ENCODE assay signal across 8 cellular contexts in the genomic region with DNA sequence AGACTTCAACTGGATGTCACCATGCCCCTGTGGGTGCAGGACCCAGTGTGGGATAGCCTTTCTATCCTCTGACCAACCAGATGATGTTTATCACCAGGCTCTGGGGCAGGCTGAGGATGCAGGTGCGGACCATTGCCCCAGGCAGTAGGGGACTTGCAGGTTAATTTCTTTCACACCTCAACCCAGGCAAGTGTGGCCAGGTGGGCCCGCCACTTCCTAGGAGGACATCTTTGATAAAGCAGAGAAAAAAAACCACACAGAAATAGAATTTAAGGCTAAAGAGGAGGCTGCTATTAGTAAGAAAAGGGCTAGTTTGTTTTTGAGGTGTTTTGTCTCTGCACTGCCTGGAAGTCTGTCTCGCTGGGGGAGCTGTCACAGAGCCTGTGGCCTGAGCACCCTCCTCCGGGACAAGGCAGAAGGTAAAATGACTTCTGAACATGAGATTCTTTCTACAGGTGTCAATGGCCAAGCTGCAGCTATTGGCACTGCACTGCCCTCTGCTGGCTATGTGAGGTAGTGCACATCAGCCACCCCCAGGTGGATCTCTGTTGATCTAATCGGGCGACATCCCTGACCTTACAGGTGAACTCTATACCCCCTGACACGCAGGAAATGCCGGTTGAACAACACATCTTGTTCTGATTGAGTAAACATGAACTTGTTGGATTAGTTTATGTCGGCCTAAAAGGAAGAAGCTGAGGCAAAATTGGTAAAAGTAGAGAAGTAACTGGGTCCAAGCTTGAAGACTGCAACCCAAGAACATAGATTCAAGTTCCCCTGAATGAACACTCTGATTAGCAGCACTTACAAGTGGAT. TPM values are rescaled to one million over a fixed set of nuclear protein-coding genes. Genes with fewer than 3 reads are reported as not detected.
A peak's percentile ranks its signal among the peaks of the same experiment; 100 is the strongest.
DNase-seq lines count a peak whose midpoint lies in the region; ATAC-seq lines count a peak whose summit lies in the region.

No MANE protein-coding gene starts in this region.

- no peak overlapping the region for H3K4me3 Mint-ChIP-seq in activated CD4-positive, alpha-beta T cell treated with anti-CD3 and anti-CD28 coated beads, Interleukin-2, amount 10 ng/mL, durations not matched to agents 7 days and 5 days

- H3K9me3 Mint-ChIP-seq in activated CD4-positive, alpha-beta T cell treated with anti-CD3 and anti-CD28 coated beads, Interleukin-2, amount 10 ng/mL, durations not matched to agents 7 days and 5 days = no peaks in the 10 kb centered on the region

- POLR2A ChIA-PET in activated CD4-positive, alpha-beta T cell treated with anti-CD3 and anti-CD28 coated beads, Interleukin-2, amount 10 ng/mL, durations not matched to agents 7 days and 5 days (lab: Charles Lee) = no interaction called here

- ATAC-seq in GM18858 (IDR thresholded peaks at IDR 0.05; ENCODE audit: unreplicated experiment) (peak; percentile 91), HG03045 (IDR thresholded peaks at IDR 0.05; ENCODE audit: unreplicated experiment) (peak; percentile 88)

- DNase-seq in AG20443 (ENCODE audit: low spot score) = peak; percentile 75
- peak; percentile 57 for DNase-seq in NCI-H2171 treated with DMSO at 0.1 percent for 48 hours (lab: John Stamatoyannopoulos, UW)
- peak; percentile 92 for DNase-seq in activated CD4-positive, alpha-beta T cell treated with anti-CD3 and anti-CD28 coated beads, Interleukin-2, amount 10 ng/mL, durations not matched to agents 7 days and 5 days
- peak; percentile 75 for DNase-seq in dermis blood vessel endothelial cell
- peak; percentile 73 for DNase-seq in medulla oblongata (ENCODE audit: extremely low spot score)
- peak; percentile 62 to 81 for DNase-seq in stimulated activated CD8-positive, alpha-beta memory T cell treated with anti-CD3 and anti-CD28 coated beads, Interleukin-2, amount 100 ng/mL, for 48 hours (ENCODE audit: low read depth in 2 of 2)

- no peaks in the 10 kb centered on the region for H3K27me3 Mint-ChIP-seq in activated CD4-positive, alpha-beta T cell treated with anti-CD3 and anti-CD28 coated beads, Interleukin-2, amount 10 ng/mL, durations not matched to agents 7 days and 5 days

- H3K4me1 Mint-ChIP-seq in activated CD4-positive, alpha-beta T cell treated with anti-CD3 and anti-CD28 coated beads, Interleukin-2, amount 10 ng/mL, durations not matched to agents 7 days and 5 days = peaks cover 15% of the 10 kb centered on the region

- H3K36me3 Mint-ChIP-seq in activated CD4-positive, alpha-beta T cell treated with anti-CD3 and anti-CD28 coated beads, Interleukin-2, amount 10 ng/mL, durations not matched to agents 7 days and 5 days (ENCODE audit: low read depth) = peaks cover 36% of the 10 kb centered on the region

- H3K27ac Mint-ChIP-seq in activated CD4-positive, alpha-beta T cell treated with anti-CD3 and anti-CD28 coated beads, Interleukin-2, amount 10 ng/mL, durations not matched to agents 7 days and 5 days = peak overlapping the region; percentile 66

- CTCF ChIA-PET in activated CD4-positive, alpha-beta T cell treated with anti-CD3 and anti-CD28 coated beads, Interleukin-2, amount 10 ng/mL, durations not matched to agents 7 days and 5 days (lab: Charles Lee) = interaction anchor here (0.6 to 3.0 kb wide), 30 partner anchors 9 to 173 kb away, joined by 3 to 20 read pairs (median 4); partner anchors contain the start of gene C7orf57

RNA-seq across cellular contexts. Expression of gene UPP1, which starts 21.0 kb away (rescaled TPM):
- 100 to 1,000 TPM; 100 to 114 TPM for total RNA-seq in activated CD4-positive, alpha-beta T cell treated with anti-CD3 and anti-CD28 coated beads, Interleukin-2, amount 10 ng/mL, durations not matched to agents 7 days and 5 days
- total RNA-seq in dermis blood vessel endothelial cell = 13.2 and 30.3 TPM in 2 replicates

Comparison
In these comparisons a context has a peak if more than half of its experiments do, and no peak if none do; other contexts are left out.
1. Peak in every context shown above with its lines: DNase-seq and ATAC-seq.